Comparison of ENCODE assay signal across 22 cellular contexts in genomic region chr3:143806043-143806442, GRCh38. TPM values are rescaled to one million over a fixed set of nuclear protein-coding genes. Genes with fewer than 3 reads are reported as not detected.
DNase-seq lines count a peak whose midpoint lies in the region; ATAC-seq and TF ChIP-seq lines count a peak whose summit lies in the region.
"Had no signal": no experiment of that assay in that cellular context is flagged by ENCODE, and none has a peak within 500 bp of the region (broad histone marks: within the 10 kb centered on the region; RNA-seq: fewer than 3 reads in every experiment).

No MANE protein-coding gene starts in this region.

- H3K4me3 ChIP-seq in left ventricle myocardium inferior = no peak overlapping the region

- intact Hi-C loops in left ventricle myocardium inferior (cut with micrococcal nuclease) (no loop called here), Right ventricle myocardium superior (cut with DNase I) (no loop called here)
- intact Hi-C loops in CD4-positive, alpha-beta T cell (cut with DNase I, micrococcal nuclease) = no loop called here

- POLR2A ChIA-PET in WTC11 (lab: Charles Lee) = interaction anchor here (0.6 kb wide), 1 partner anchor 83 kb away, joined by 4 read pairs; no protein-coding TSS in a partner anchor
- POLR2A ChIA-PET in CD4-positive, alpha-beta T cell (lab: Charles Lee) = no interaction called here

- no peaks in the 10 kb centered on the region for H3K9me3 Mint-ChIP-seq in WTC11
- no peaks in the 10 kb centered on the region for H3K9me3 Mint-ChIP-seq in activated naive CD4-positive, alpha-beta T cell treated with anti-CD3 and anti-CD28 coated beads, Interleukin-2, amount 50 U/mL, for 72 hours
- H3K9me3 Mint-ChIP-seq in CD4-positive, alpha-beta T cell = no peaks in the 10 kb centered on the region
- H3K9me3 Mint-ChIP-seq: H9 had no signal

- TF ChIP-seq CTCF in left ventricle myocardium inferior (IDR thresholded peaks at IDR 0.05; ENCODE audit: borderline replicate concordance) (no peak), WTC11 (IDR thresholded peaks at IDR 0.05) (no peak)
- no peak for TF ChIP-seq CTCF in CD4-positive, alpha-beta T cell (IDR thresholded peaks at IDR 0.05)

- no peaks in the 10 kb centered on the region for H3K9me3 ChIP-seq in left ventricle myocardium inferior (replicated peaks)
- H3K9me3 ChIP-seq in CD4-positive, alpha-beta T cell (ENCODE audit: control insufficient read depth, low read length) = no peaks in the 10 kb centered on the region
- H3K9me3 ChIP-seq: SK-N-SH had no signal

- no peaks in the 10 kb centered on the region for H3K27me3 Mint-ChIP-seq in WTC11 (ENCODE audit: low read depth)
- no peaks in the 10 kb centered on the region for H3K27me3 Mint-ChIP-seq in CD4-positive, alpha-beta T cell

- H3K27me3 ChIP-seq in left ventricle myocardium inferior (ENCODE audit: low read depth) = no peaks in the 10 kb centered on the region
- H3K27me3 ChIP-seq in CD4-positive, alpha-beta T cell (ENCODE audit: control insufficient read depth, insufficient read depth, low read length) = no peaks in the 10 kb centered on the region

- H3K36me3 Mint-ChIP-seq in WTC11 = no peaks in the 10 kb centered on the region
- no peaks in the 10 kb centered on the region for H3K36me3 Mint-ChIP-seq in activated naive CD4-positive, alpha-beta T cell treated with anti-CD3 and anti-CD28 coated beads, Interleukin-2, amount 50 U/mL, for 72 hours
- no peaks in the 10 kb centered on the region for H3K36me3 Mint-ChIP-seq in CD4-positive, alpha-beta T cell (ENCODE audit: low read depth)

- peaks cover 17% of the 10 kb centered on the region for H3K4me1 ChIP-seq in left ventricle myocardium inferior

- peaks cover 25% of the 10 kb centered on the region for H3K4me1 Mint-ChIP-seq in WTC11
- H3K4me1 Mint-ChIP-seq in CD4-positive, alpha-beta T cell (ENCODE audit: low read depth) = no peaks in the 10 kb centered on the region

- DNase-seq in left ventricle myocardium inferior = no peak
- no peak for DNase-seq in Right ventricle myocardium superior
- DNase-seq in NOMO-1 treated with DMSO at 0.1 percent for 48 hours (lab: John Stamatoyannopoulos, UW; ENCODE audit: unreplicated experiment) = peak; percentile 94
- no peak for DNase-seq in WTC11 (ENCODE audit: low spot score)
- DNase-seq in activated naive CD4-positive, alpha-beta T cell treated with anti-CD3 and anti-CD28 coated beads, Interleukin-2, amount 50 U/mL, for 72 hours (ENCODE audit: low spot score in 2 of 2) = no peak
- DNase-seq in A172 (ENCODE audit: low spot score) = no peak
- DNase-seq in CD4-positive, alpha-beta T cell = no peak
- DNase-seq in UCSD-AML1 (lab: John Stamatoyannopoulos, UW; ENCODE audit: unreplicated experiment) = no peak
- DNase-seq: C1 segment of cervical spinal cord; COR-L47; GF-D8; IMR-90; Karpas-422; MM.1S; NCI-H1417; NCI-H187 treated with DMSO at 0.1 percent for 48 hours; NCI-H69; NK-92 treated with Interleukin-12 subunit alpha and Interleukin-12 subunit beta, amount 100 ng/mL, for 24 hours; SK-N-SH had no signal

- CTCF ChIA-PET in WTC11 (lab: Charles Lee) = interaction anchor here (0.7 kb wide), 1 partner anchor 31 kb away, joined by 5 read pairs; no protein-coding TSS in a partner anchor
- CTCF ChIA-PET in CD4-positive, alpha-beta T cell (lab: Charles Lee) = no interaction called here

- ATAC-seq in Right ventricle myocardium superior (ENCODE audit: poor library complexity) (no peak), WTC11 (no peak)
- no peak for ATAC-seq in activated naive CD4-positive, alpha-beta T cell treated with anti-CD3 and anti-CD28 coated beads, Interleukin-2, amount 50 U/mL, for 72 hours
- no peak for ATAC-seq in CD4-positive, alpha-beta T cell (ENCODE audit: poor library complexity)
- ATAC-seq: Panc1 had no signal

- H3K36me3 ChIP-seq in left ventricle myocardium inferior = no peaks in the 10 kb centered on the region

- peak overlapping the region; percentile 76 for H3K27ac Mint-ChIP-seq in WTC11
- no peak overlapping the region for H3K27ac Mint-ChIP-seq in activated naive CD4-positive, alpha-beta T cell treated with anti-CD3 and anti-CD28 coated beads, Interleukin-2, amount 50 U/mL, for 72 hours
- no peak overlapping the region for H3K27ac Mint-ChIP-seq in CD4-positive, alpha-beta T cell

- H3K27ac ChIP-seq in left ventricle myocardium inferior (replicated peaks) = peak overlapping the region; percentile 8
- no peak overlapping the region for H3K27ac ChIP-seq in CD4-positive, alpha-beta T cell (ENCODE audit: low read depth, low read length)

- H3K4me3 Mint-ChIP-seq in WTC11 = no peak overlapping the region
- no peak overlapping the region for H3K4me3 Mint-ChIP-seq in CD4-positive, alpha-beta T cell
- H3K4me3 Mint-ChIP-seq: H9 had no signal

TF ChIP-seq in WTC11, 78 proteins besides CTCF, POLR2A, EP300 and RAD21:
- TF ChIP-seq JAZF1 (CRISPR knock-in tag; IDR thresholded peaks at IDR 0.05) (no peak), KAT7 (CRISPR knock-in tag; IDR thresholded peaks at IDR 0.05; ENCODE audit: borderline replicate concordance) (no peak)
TF ChIP-seq in WTC11: peak in this region for 0.

RNA-seq across cellular contexts. Expression of gene SLC9A9, which starts 42.2 kb away (rescaled TPM):
- 4.9 TPM for total RNA-seq in left ventricle myocardium inferior
- 7.2 TPM for total RNA-seq in Right ventricle myocardium superior
- 1.2 TPM in 3 replicates for total RNA-seq in WTC11 (2021)
- total RNA-seq in activated naive CD4-positive, alpha-beta T cell treated with anti-CD3 and anti-CD28 coated beads, Interleukin-2, amount 50 U/mL, for 72 hours = 1 to 10 TPM; 2.3 to 2.5 TPM
- 1.1 and 1.8 TPM in 2 replicates for total RNA-seq in A172 (2014; rRNA removed; shearing (Covaris generic))
- total RNA-seq in CD4-positive, alpha-beta T cell = 10 to 100 TPM; 12.2 TPM
- total RNA-seq: Daoy had no signal
